Comparison of ENCODE assay signal across 9 cellular contexts in genomic region chr1:81802601-81803422, GRCh38. TPM values are rescaled to one million over a fixed set of nuclear protein-coding genes. Genes with fewer than 3 reads are reported as not detected.
DNase-seq lines count a peak whose midpoint lies in the region; ATAC-seq and TF ChIP-seq lines count a peak whose summit lies in the region.
"Had no signal": no experiment of that assay in that cellular context is flagged by ENCODE, and none has a peak within 500 bp of the region (broad histone marks: within the 10 kb centered on the region; RNA-seq: fewer than 3 reads in every experiment).

No MANE protein-coding gene starts in this region.

- H2AFZ ChIP-seq in GM23338, result no peak overlapping the region

- no peak overlapping the region for H3K27ac Mint-ChIP-seq in GM23338
- H3K27ac Mint-ChIP-seq in T-helper 17 cell, result no peak overlapping the region
- H3K27ac Mint-ChIP-seq: activated naive CD4-positive, alpha-beta T cell treated with anti-CD3 and anti-CD28 coated beads, Interleukin-2, amount 50 U/mL, for 72 hours had no signal

- no peaks in the 10 kb centered on the region for H3K36me3 ChIP-seq in GM23338 (ENCODE audit: insufficient read depth)
- no peaks in the 10 kb centered on the region for H3K36me3 ChIP-seq in esophagus muscularis mucosa
- no peaks in the 10 kb centered on the region for H3K36me3 ChIP-seq in mucosa of stomach (ENCODE audit: control insufficient read depth, insufficient read depth, low read length)

- peaks cover 6% of the 10 kb centered on the region; the same call in 1 of the 2 replicates for H3K27me3 ChIP-seq in GM23338 (ENCODE audit: insufficient read depth)
- no peaks in the 10 kb centered on the region for H3K27me3 ChIP-seq in esophagus muscularis mucosa
- peaks cover 33% of the 10 kb centered on the region for H3K27me3 ChIP-seq in mucosa of stomach (ENCODE audit: control insufficient read depth, insufficient read depth, low read length)

- H3K4me3 Mint-ChIP-seq in GM23338 (peak overlapping the region; percentile 89), T-helper 17 cell (no peak overlapping the region)

- no peaks in the 10 kb centered on the region for H3F3A ChIP-seq in GM23338 (replicated peaks; ENCODE audit: low read depth)

- H3K9ac ChIP-seq in mucosa of stomach (ENCODE audit: low read length), result peak overlapping the region; percentile 60

- no peak overlapping the region for H3K27ac ChIP-seq in 22Rv1
- no peak overlapping the region for H3K27ac ChIP-seq in GM23338 (ENCODE audit: low read depth)
- H3K27ac ChIP-seq in esophagus muscularis mucosa (replicated peaks in 1 of 4), result peak overlapping the region; percentile 94 to 98 (median 95)

- TF ChIP-seq CTCF in 22Rv1 (IDR thresholded peaks at IDR 0.05), result peak; percentile 77
- TF ChIP-seq CTCF in GM23338 (conservative IDR thresholded peaks at IDR 0.05; ENCODE audit: low read depth in 2 of 2), result peak in 1 of 2 experiments; percentile 62; a peak in 2 of 4 replicates
- TF ChIP-seq CTCF in esophagus muscularis mucosa (IDR thresholded peaks at IDR 0.05), result peak; percentile 50 to 70 (median 65)

- H3K36me3 Mint-ChIP-seq in GM23338 (ENCODE audit: low read depth) (no peaks in the 10 kb centered on the region; the same call in 2 of the 3 replicates), T-helper 17 cell (ENCODE audit: low read depth) (no peaks in the 10 kb centered on the region)

- H3K27me3 Mint-ChIP-seq in GM23338 (ENCODE audit: insufficient read depth, low read depth, poor library complexity) (peaks cover 2% of the 10 kb centered on the region), T-helper 17 cell (peaks cover 35% of the 10 kb centered on the region)

- H3K4me2 ChIP-seq in GM23338, result peak overlapping the region; percentile 84

- intact Hi-C loops in esophagus muscularis mucosa (cut with DNase I), result loop anchor here (10.0 kb wide), 2 partner anchors 192 to 498 kb away; no protein-coding TSS in a partner anchor

- H3K9me2 ChIP-seq in GM23338 (ENCODE audit: insufficient read depth), result no peaks in the 10 kb centered on the region

- DNase-seq in GM23338 (ENCODE audit: low spot score) (peak; percentile 58), esophagus muscularis mucosa (ENCODE audit: extremely low spot score) (no peak), T-helper 17 cell (no peak)
- no peak for DNase-seq in stimulated activated naive CD4-positive, alpha-beta T cell (lab: John Stamatoyannopoulos, UW)

- peaks cover 2% of the 10 kb centered on the region; the same call in 1 of the 3 replicates for H3K9me3 Mint-ChIP-seq in GM23338
- H3K9me3 Mint-ChIP-seq: activated naive CD4-positive, alpha-beta T cell treated with anti-CD3 and anti-CD28 coated beads, Interleukin-2, amount 50 U/mL, for 72 hours had no signal

- ATAC-seq in GM23338 (peak; percentile 40), HG03342 (IDR thresholded peaks at IDR 0.05; ENCODE audit: unreplicated experiment) (no peak), T-helper 17 cell (no peak)

- 1% methylated on average over 43 of the region's 65 CpGs for WGBS in esophagus muscularis mucosa

- H3K9me3 ChIP-seq in esophagus muscularis mucosa, result no peaks in the 10 kb centered on the region
- no peaks in the 10 kb centered on the region for H3K9me3 ChIP-seq in mucosa of stomach (ENCODE audit: control insufficient read depth, low read length)
- H3K9me3 ChIP-seq in T-helper 17 cell (ENCODE audit: control insufficient read depth, low read length, poor library complexity, severe bottlenecking), result no peaks in the 10 kb centered on the region

- H4K20me1 ChIP-seq in GM23338 (replicated peaks; ENCODE audit: insufficient read depth), result no peaks in the 10 kb centered on the region; the same call in 1 of the 2 replicates

- H3K4me3 ChIP-seq in GM23338 (peak overlapping the region; percentile 80), esophagus muscularis mucosa (peak overlapping the region; percentile 84 to 91 (median 87)), mucosa of stomach (ENCODE audit: low read length) (peak overlapping the region; percentile 33)

- H3K4me1 ChIP-seq in GM23338 (ENCODE audit: insufficient read depth) (peaks cover 52% of the 10 kb centered on the region), esophagus muscularis mucosa (peaks cover 30 to 42% (median 36%) of the 10 kb centered on the region in 4 donors), mucosa of stomach (ENCODE audit: control insufficient read depth, insufficient read depth, low read length) (peaks cover 7% of the 10 kb centered on the region)

- peaks cover 57% of the 10 kb centered on the region for H3K79me2 ChIP-seq in GM23338 (replicated peaks; ENCODE audit: insufficient read depth)

- H3K4me1 Mint-ChIP-seq in GM23338, result peaks cover 44% of the 10 kb centered on the region
- no peaks in the 10 kb centered on the region for H3K4me1 Mint-ChIP-seq in T-helper 17 cell

- TF ChIP-seq POLR2A in esophagus muscularis mucosa (IDR thresholded peaks at IDR 0.05; ENCODE audit: low read depth), result no peak

- TF ChIP-seq EP300 in esophagus muscularis mucosa (IDR thresholded peaks at IDR 0.05), result no peak

TF ChIP-seq in GM23338, 12 proteins besides CTCF, POLR2A, EP300 and RAD21:
- no peak for TF ChIP-seq CREB1 (CRISPR knock-in tag; IDR thresholded peaks at IDR 0.05; ENCODE audit: low read depth)
- TF ChIP-seq NANOG (IDR thresholded peaks at IDR 0.05; ENCODE audit: borderline replicate concordance), result no peak
- TF ChIP-seq POLR2AphosphoS5 (IDR thresholded peaks at IDR 0.05; ENCODE audit: low read depth), result peak; percentile 12; the same call in 1 of the 2 replicates
TF ChIP-seq in GM23338: peak in this region for 1.

TF ChIP-seq in PFSK-1, 5 proteins besides CTCF, POLR2A, EP300 and RAD21:
- no peak for TF ChIP-seq POLR2AphosphoS5 (IDR thresholded peaks at IDR 0.05; ENCODE audit: low read depth, low read length)
- peak; percentile 38 for TF ChIP-seq FOXP2 (optimal IDR thresholded peaks at IDR 0.05; ENCODE audit: borderline replicate concordance, extremely low read depth, extremely low read length, insufficient read depth)

RNA-seq across cellular contexts. Expression of gene ADGRL2, which starts 2.1 kb away (rescaled TPM):
- 90.3 and 104 TPM in 2 replicates for total RNA-seq in GM23338 (2014; rRNA removed; shearing (Covaris generic))
- 32.9 and 38.2 TPM in 2 replicates for polyA plus RNA-seq in GM23338 (2016; fragmentation: Nextera tagmentation; extraction: Ambion mirVana)
- polyA plus RNA-seq in PFSK-1 (2012; ENCODE audit: insufficient read length, low read depth), result 10.3 TPM
- 10 to 100 TPM; 72.4 to 89.7 (median 78.8) TPM for total RNA-seq in esophagus muscularis mucosa
- not detected for total RNA-seq in T-helper 17 cell
- total RNA-seq: activated naive CD4-positive, alpha-beta T cell treated with anti-CD3 and anti-CD28 coated beads, Interleukin-2, amount 50 U/mL, for 72 hours had no signal

Comparison
In these comparisons a context has a peak if more than half of its experiments do, and no peak if none do; other contexts are left out.
1. H3K27ac ChIP-seq: peak in esophagus muscularis mucosa (4 of 4); none in 22Rv1 (single experiment) and GM23338 (single experiment).
2. H3K4me3 ChIP-seq: peak in every context shown above with its lines; median percentile 87 in esophagus muscularis mucosa; 80 in GM23338; 33 in mucosa of stomach.
3. RNA of gene ADGRL2, which starts 2.1 kb away (total RNA-seq): 90.3 to 104 TPM in GM23338 and 72.4 to 89.7 TPM in esophagus muscularis mucosa; not detected in T-helper 17 cell; every median in the first group is over 10 times any median in the second.